9 cellular contexts compared by ENCODE assay signal in genomic region chr7:99615989-99616358, GRCh38. TPM values are rescaled to one million over a fixed set of nuclear protein-coding genes. Genes with fewer than 3 reads are reported as not detected.
A peak's percentile ranks its signal among the peaks of the same experiment; 100 is the strongest.
DNase-seq lines count a peak whose midpoint lies in the region; ATAC-seq and TF ChIP-seq lines count a peak whose summit lies in the region.
"Had no signal": no experiment of that assay in that cellular context is flagged by ENCODE, and none has a peak within 500 bp of the region (broad histone marks: within the 10 kb centered on the region; RNA-seq: fewer than 3 reads in every experiment).

No MANE protein-coding gene starts in this region.

- H3K27ac Mint-ChIP-seq in naive B cell = peak overlapping the region in 4 of 6 donors; percentile 59 to 99 (median 94)

- H3K9me3 Mint-ChIP-seq in naive B cell = no peaks in the 10 kb centered on the region

- H3K27me3 ChIP-seq in HUES6 (ENCODE audit: control insufficient read depth, insufficient read depth, low read length) = no peaks in the 10 kb centered on the region
- H3K27me3 ChIP-seq: adrenal gland had no signal

- H3K27me3 Mint-ChIP-seq in naive B cell = peaks cover 0 to 8% (median 0%) of the 10 kb centered on the region in 3 donors

- H3K4me1 ChIP-seq in HUES6 (ENCODE audit: control insufficient read depth, insufficient read depth, low read length) = peaks cover 9% of the 10 kb centered on the region; the same call in 1 of the 2 replicates

- peak overlapping the region; percentile 39 for H3K9ac ChIP-seq in HUES6 (ENCODE audit: low read length)

- H3K36me3 Mint-ChIP-seq in naive B cell = peaks cover 8 to 12% of the 10 kb centered on the region in 2 donors

- TF ChIP-seq CTCF in AG04449 (IDR thresholded peaks at IDR 0.05; ENCODE audit: insufficient read depth, low read length, missing control alignments) (no peak), cardiac fibroblast (IDR thresholded peaks at IDR 0.05; ENCODE audit: low read depth, low read length) (no peak)

- ATAC-seq in naive B cell (ENCODE audit: low read depth in 2 of 2) = no peak
- ATAC-seq in HG02642 (IDR thresholded peaks at IDR 0.05; ENCODE audit: poor library complexity, unreplicated experiment) = no peak

- peaks cover 35 to 43% (median 41%) of the 10 kb centered on the region in 3 donors for H3K4me1 Mint-ChIP-seq in naive B cell

- CTCF ChIA-PET in AG04449 (lab: Yijun Ruan, JAX) = interaction anchor here (0.6 to 2.9 kb wide), 11 partner anchors 9 to 101 kb away, joined by 3 to 17 read pairs (median 4); partner anchors contain the start of gene TMEM225B

- H3K4me3 ChIP-seq in AG04449 (ENCODE audit: low read depth, low read length) = peak overlapping the region; percentile 92
- H3K4me3 ChIP-seq in HUES6 (ENCODE audit: low read depth, low read length) = peak overlapping the region; percentile 73
- H3K4me3 ChIP-seq in cardiac fibroblast (replicated peaks in 1 of 2; ENCODE audit: low read depth in 2 of 2, low read length in 2 of 2) = peak overlapping the region; percentile 96 to 97

- no peaks in the 10 kb centered on the region for H3K9me3 ChIP-seq in HUES6 (ENCODE audit: control insufficient read depth, insufficient read depth, low read depth, low read length)
- H3K9me3 ChIP-seq: adrenal gland had no signal

- peaks cover 30% of the 10 kb centered on the region for H3K36me3 ChIP-seq in HUES6 (ENCODE audit: control insufficient read depth, insufficient read depth, low read length)

- H3K27ac ChIP-seq in HUES6 (ENCODE audit: low read depth, low read length) = no peak overlapping the region

- POLR2A ChIA-PET in AG04449 (lab: Yijun Ruan, JAX) = interaction anchor here (0.6 to 1.6 kb wide), 5 partner anchors 26 to 111 kb away, joined by 3 to 5 read pairs (median 3); partner anchors contain the start of genes ZKSCAN5 and ZNF655

- H3K4me3 Mint-ChIP-seq in naive B cell = peak overlapping the region; percentile 95 to 100 (median 98)

- DNase-seq in AG04449 (ENCODE audit: low read depth, low spot score) (no peak), cardiac fibroblast (ENCODE audit: low read depth in 2 of 2) (no peak), naive B cell (no peak), NCI-H1105 treated with DMSO at 0.1 percent for 48 hours (lab: John Stamatoyannopoulos, UW) (no peak), NCI-H1092 treated with DMSO at 0.1 percent for 48 hours (lab: John Stamatoyannopoulos, UW) (no peak), HuH-7.5 (ENCODE audit: low spot score) (no peak)

RNA-seq across cellular contexts. Expression of gene ZSCAN25, which starts 0.8 kb away (rescaled TPM):
- 10 to 100 TPM in 5 of 6 donors, 1 to 10 TPM in 1; 8.8 to 19.0 (median 12.1) TPM for polyA plus RNA-seq in naive B cell (ENCODE audit: low read depth in 6 of 6)

RNA-seq across cellular contexts. Expression of gene TMEM225B, which starts 17.9 kb away (rescaled TPM):
- 1 to 10 TPM in 5 of 6 donors, not detected in 1; 1.1 to 2.7 (median 1.3) TPM for polyA plus RNA-seq in naive B cell (ENCODE audit: low read depth in 6 of 6)

RNA-seq across cellular contexts. Expression of gene ZNF655, which starts 57.5 kb away (rescaled TPM):
- polyA plus RNA-seq in naive B cell (ENCODE audit: low read depth in 6 of 6) = 10 to 100 TPM; 55.4 to 90.0 (median 68.5) TPM
